Comparison of ENCODE assay signal across 1 cellular context in the genomic region with DNA sequence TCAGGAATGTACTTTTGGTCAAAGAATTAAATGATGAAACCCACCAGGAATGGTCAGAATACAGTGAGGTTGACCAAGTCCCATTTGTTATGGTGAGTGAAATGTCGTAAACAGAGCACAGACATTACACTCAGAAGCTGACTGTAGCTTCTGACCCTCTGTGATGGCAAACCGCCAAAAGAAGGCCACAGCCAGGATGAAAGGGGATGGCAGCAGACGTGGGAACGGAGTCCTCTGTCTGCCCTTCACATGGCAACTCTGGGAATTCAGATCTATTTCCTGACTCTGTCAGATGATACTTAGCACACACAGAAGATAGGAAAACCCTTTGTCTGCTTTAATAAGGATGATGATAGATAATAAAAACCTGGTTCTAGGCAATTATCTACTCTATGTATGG.
TF ChIP-seq lines count a peak whose summit lies in the region.

No MANE protein-coding gene starts in this region.

TF ChIP-seq in H1, 55 proteins besides CTCF, POLR2A, EP300 and RAD21:
- TF ChIP-seq CREB1 (IDR thresholded peaks at IDR 0.05) (no peak), TAF1 (IDR thresholded peaks at IDR 0.05; ENCODE audit: low read depth, low read length) (no peak), FOSL1 (IDR thresholded peaks at IDR 0.05; ENCODE audit: insufficient read depth, low read depth, low read length) (no peak), CTBP2 (IDR thresholded peaks at IDR 0.05; ENCODE audit: borderline replicate concordance, insufficient read depth, insufficient read length, low read length) (no peak), EZH2 (IDR thresholded peaks at IDR 0.05; ENCODE audit: low read depth, low read length, severe bottlenecking) (no peak), RFX5 (IDR thresholded peaks at IDR 0.05; ENCODE audit: borderline replicate concordance, low read depth, low read length) (no peak), MAFK (IDR thresholded peaks at IDR 0.05; ENCODE audit: low read depth, low read length) (no peak), HDAC6 (IDR thresholded peaks at IDR 0.05; ENCODE audit: low read depth, low read length) (no peak), CHD1 (IDR thresholded peaks at IDR 0.05; ENCODE audit: low read depth, low read length) (no peak), ASH2L (IDR thresholded peaks at IDR 0.05; ENCODE audit: low read length) (no peak)
- TF ChIP-seq, protein P1, sequence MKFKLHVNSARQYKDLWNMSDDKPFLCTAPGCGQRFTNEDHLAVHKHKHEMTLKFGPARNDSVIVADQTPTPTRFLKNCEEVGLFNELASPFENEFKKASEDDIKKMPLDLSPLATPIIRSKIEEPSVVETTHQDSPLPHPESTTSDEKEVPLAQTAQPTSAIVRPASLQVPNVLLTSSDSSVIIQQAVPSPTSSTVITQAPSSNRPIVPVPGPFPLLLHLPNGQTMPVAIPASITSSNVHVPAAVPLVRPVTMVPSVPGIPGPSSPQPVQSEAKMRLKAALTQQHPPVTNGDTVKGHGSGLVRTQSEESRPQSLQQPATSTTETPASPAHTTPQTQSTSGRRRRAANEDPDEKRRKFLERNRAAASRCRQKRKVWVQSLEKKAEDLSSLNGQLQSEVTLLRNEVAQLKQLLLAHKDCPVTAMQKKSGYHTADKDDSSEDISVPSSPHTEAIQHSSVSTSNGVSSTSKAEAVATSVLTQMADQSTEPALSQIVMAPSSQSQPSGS (IDR thresholded peaks at IDR 0.05; ENCODE audit: low read length): no peak
- TF ChIP-seq, protein P2, sequence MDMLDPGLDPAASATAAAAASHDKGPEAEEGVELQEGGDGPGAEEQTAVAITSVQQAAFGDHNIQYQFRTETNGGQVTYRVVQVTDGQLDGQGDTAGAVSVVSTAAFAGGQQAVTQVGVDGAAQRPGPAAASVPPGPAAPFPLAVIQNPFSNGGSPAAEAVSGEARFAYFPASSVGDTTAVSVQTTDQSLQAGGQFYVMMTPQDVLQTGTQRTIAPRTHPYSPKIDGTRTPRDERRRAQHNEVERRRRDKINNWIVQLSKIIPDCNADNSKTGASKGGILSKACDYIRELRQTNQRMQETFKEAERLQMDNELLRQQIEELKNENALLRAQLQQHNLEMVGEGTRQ (IDR thresholded peaks at IDR 0.05; ENCODE audit: low read length): no peak
- TF ChIP-seq, protein P3, sequence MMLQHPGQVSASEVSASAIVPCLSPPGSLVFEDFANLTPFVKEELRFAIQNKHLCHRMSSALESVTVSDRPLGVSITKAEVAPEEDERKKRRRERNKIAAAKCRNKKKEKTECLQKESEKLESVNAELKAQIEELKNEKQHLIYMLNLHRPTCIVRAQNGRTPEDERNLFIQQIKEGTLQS (IDR thresholded peaks at IDR 0.05; ENCODE audit: insufficient read depth, low read depth, low read length): no peak
